Comparison of ENCODE assay signal across 1 cellular context in the genomic region with DNA sequence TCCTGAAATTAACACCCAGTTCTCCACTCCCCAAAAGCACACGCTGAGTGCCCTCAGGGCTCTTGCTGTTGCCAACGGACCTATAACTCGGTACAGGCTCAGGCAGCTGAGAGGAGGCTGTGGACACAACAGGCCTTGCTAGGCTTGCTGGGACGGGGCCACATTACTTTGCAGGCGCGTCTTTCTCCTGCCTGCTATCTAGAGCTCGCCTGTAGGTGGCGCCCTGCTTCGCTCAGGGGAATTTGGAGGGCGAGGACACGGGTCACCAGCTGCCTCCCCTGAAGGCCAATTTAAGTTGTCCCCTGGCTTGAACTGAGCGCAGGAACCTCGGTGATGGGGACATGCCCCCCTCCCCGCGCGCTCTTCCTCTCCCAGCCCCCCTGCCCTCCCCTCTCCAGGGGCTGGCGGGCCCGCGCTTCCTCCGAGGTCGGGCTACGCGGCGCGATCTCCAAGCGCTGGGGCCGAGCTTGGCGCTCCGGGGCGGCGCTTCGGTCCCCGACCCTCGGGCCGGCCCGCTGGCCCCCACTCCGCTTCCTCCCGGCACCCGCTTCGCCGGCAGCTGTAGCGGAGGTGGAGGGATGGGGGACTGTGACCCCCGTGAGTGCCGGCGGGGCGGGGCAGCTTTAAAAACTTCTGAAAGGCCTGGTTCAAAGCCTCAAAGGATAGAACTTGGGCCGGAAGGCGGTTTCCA.
TF ChIP-seq lines count a peak whose summit lies in the region.

No MANE protein-coding gene starts in this region.

TF ChIP-seq in HepG2, 621 proteins besides CTCF, POLR2A, EP300 and RAD21 (continued from another document and continues in another):
- TF ChIP-seq, protein P1, sequence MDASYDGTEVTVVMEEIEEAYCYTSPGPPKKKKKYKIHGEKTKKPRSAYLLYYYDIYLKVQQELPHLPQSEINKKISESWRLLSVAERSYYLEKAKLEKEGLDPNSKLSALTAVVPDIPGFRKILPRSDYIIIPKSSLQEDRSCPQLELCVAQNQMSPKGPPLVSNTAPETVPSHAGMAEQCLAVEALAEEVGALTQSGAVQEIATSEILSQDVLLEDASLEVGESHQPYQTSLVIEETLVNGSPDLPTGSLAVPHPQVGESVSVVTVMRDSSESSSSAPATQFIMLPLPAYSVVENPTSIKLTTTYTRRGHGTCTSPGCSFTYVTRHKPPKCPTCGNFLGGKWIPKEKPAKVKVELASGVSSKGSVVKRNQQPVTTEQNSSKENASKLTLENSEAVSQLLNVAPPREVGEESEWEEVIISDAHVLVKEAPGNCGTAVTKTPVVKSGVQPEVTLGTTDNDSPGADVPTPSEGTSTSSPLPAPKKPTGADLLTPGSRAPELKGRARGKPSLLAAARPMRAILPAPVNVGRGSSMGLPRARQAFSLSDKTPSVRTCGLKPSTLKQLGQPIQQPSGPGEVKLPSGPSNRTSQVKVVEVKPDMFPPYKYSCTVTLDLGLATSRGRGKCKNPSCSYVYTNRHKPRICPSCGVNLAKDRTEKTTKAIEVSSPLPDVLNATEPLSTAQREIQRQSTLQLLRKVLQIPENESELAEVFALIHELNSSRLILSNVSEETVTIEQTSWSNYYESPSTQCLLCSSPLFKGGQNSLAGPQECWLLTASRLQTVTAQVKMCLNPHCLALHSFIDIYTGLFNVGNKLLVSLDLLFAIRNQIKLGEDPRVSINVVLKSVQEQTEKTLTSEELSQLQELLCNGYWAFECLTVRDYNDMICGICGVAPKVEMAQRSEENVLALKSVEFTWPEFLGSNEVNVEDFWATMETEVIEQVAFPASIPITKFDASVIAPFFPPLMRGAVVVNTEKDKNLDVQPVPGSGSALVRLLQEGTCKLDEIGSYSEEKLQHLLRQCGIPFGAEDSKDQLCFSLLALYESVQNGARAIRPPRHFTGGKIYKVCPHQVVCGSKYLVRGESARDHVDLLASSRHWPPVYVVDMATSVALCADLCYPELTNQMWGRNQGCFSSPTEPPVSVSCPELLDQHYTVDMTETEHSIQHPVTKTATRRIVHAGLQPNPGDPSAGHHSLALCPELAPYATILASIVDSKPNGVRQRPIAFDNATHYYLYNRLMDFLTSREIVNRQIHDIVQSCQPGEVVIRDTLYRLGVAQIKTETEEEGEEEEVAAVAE (CRISPR knock-in tag; IDR thresholded peaks at IDR 0.05; ENCODE audit: borderline replicate concordance) = peak; percentile 13; the same call in 1 of the 2 replicates
- TF ChIP-seq ZNF331 (CRISPR knock-in tag; IDR thresholded peaks at IDR 0.05) (peak; percentile 65; the same call in 1 of the 2 replicates), SRF (IDR thresholded peaks at IDR 0.05; ENCODE audit: low read depth, low read length) (no peak), ZBTB7B (CRISPR knock-in tag; IDR thresholded peaks at IDR 0.05) (peak; percentile 30), YEATS4 (CRISPR knock-in tag; IDR thresholded peaks at IDR 0.05; ENCODE audit: borderline replicate concordance) (peak; percentile 62; the same call in 1 of the 2 replicates), FOSL2 (CRISPR knock-in tag; IDR thresholded peaks at IDR 0.05) (peak; percentile 55), ZFP82 (CRISPR knock-in tag; IDR thresholded peaks at IDR 0.05; ENCODE audit: borderline replicate concordance) (no peak), MEIS2 (CRISPR knock-in tag; IDR thresholded peaks at IDR 0.05) (peak; percentile 10; the same call in 1 of the 2 replicates), CENPX (CRISPR knock-in tag; IDR thresholded peaks at IDR 0.05) (no peak), ZZZ3 (CRISPR knock-in tag; IDR thresholded peaks at IDR 0.05; ENCODE audit: borderline replicate concordance) (peak; percentile 39; the same call in 1 of the 2 replicates), CBX5 (CRISPR knock-in tag; IDR thresholded peaks at IDR 0.05; ENCODE audit: borderline replicate concordance) (0 out of 2 replicates have a peak, but pooled peaks have one; percentile 41), CCAR2 (optimal IDR thresholded peaks at IDR 0.05; ENCODE audit: low read depth, low read length) (no peak), TAF1 (CRISPR knock-in tag; IDR thresholded peaks at IDR 0.05) (peak; percentile 20; the same call in 1 of the 2 replicates), MTF2 (CRISPR knock-in tag; IDR thresholded peaks at IDR 0.05; ENCODE audit: borderline replicate concordance) (0 out of 2 replicates have a peak, but pooled peaks have one; percentile 82), MEF2D (CRISPR knock-in tag; IDR thresholded peaks at IDR 0.05) (no peak), CBFB (CRISPR knock-in tag; IDR thresholded peaks at IDR 0.05) (no peak), ZNF772 (CRISPR knock-in tag; IDR thresholded peaks at IDR 0.05) (no peak), PCBP1 (IDR thresholded peaks at IDR 0.05; ENCODE audit: borderline replicate concordance, low read depth, low read length) (no peak), PPARG (CRISPR knock-in tag; conservative IDR thresholded peaks at IDR 0.05) (peak; percentile 47; the same call in 1 of the 2 replicates), GTF3A (CRISPR knock-in tag; conservative IDR thresholded peaks at IDR 0.05) (0 out of 2 replicates have a peak, but pooled peaks have one; percentile 74), STAG1 (CRISPR knock-in tag; IDR thresholded peaks at IDR 0.05) (peak; percentile 96), FOXK1 (CRISPR knock-in tag; IDR thresholded peaks at IDR 0.05; ENCODE audit: borderline replicate concordance, low read depth) (no peak)
- TF ChIP-seq, protein P2, sequence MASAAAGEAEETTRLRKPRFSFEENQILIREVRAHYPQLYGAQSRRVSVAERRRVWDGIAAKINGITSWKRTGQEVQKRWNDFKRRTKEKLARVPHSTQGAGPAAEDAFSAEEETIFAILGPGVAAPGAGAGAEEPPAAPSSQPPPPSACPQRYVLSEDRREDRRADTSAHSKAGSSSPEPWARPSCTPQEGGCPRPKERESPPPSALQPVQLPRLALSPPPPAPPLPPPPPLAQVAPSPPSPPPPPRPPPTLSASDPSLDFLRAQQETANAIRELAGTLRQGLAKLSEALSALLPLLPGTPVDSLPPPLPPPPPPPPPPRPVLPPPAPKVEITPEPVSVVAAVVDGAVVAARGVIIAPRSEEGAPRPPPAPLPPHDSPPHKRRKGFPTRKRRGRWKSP (CRISPR knock-in tag; IDR thresholded peaks at IDR 0.05) = peak; percentile 85
- TF ChIP-seq, protein P3, sequence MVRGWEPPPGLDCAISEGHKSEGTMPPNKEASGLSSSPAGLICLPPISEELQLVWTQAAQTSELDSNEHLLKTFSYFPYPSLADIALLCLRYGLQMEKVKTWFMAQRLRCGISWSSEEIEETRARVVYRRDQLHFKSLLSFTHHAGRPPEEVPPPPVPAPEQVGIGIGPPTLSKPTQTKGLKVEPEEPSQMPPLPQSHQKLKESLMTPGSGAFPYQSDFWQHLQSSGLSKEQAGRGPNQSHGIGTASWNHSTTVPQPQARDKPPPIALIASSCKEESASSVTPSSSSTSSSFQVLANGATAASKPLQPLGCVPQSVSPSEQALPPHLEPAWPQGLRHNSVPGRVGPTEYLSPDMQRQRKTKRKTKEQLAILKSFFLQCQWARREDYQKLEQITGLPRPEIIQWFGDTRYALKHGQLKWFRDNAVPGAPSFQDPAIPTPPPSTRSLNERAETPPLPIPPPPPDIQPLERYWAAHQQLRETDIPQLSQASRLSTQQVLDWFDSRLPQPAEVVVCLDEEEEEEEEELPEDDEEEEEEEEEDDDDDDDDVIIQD (CRISPR knock-in tag; IDR thresholded peaks at IDR 0.05; ENCODE audit: low read depth) = 0 out of 2 replicates have a peak, but pooled peaks have one; percentile 48
- TF ChIP-seq, protein P4, sequence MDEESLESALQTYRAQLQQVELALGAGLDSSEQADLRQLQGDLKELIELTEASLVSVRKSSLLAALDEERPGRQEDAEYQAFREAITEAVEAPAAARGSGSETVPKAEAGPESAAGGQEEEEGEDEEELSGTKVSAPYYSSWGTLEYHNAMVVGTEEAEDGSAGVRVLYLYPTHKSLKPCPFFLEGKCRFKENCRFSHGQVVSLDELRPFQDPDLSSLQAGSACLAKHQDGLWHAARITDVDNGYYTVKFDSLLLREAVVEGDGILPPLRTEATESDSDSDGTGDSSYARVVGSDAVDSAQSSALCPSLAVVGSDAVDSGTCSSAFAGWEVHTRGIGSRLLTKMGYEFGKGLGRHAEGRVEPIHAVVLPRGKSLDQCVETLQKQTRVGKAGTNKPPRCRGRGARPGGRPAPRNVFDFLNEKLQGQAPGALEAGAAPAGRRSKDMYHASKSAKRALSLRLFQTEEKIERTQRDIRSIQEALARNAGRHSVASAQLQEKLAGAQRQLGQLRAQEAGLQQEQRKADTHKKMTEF (CRISPR knock-in tag; IDR thresholded peaks at IDR 0.05) = peak; percentile 60; the same call in 1 of the 2 replicates
- TF ChIP-seq, protein P5, sequence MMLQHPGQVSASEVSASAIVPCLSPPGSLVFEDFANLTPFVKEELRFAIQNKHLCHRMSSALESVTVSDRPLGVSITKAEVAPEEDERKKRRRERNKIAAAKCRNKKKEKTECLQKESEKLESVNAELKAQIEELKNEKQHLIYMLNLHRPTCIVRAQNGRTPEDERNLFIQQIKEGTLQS (CRISPR knock-in tag; IDR thresholded peaks at IDR 0.05) = peak; percentile 61; the same call in 1 of the 2 replicates
- TF ChIP-seq, protein P6, sequence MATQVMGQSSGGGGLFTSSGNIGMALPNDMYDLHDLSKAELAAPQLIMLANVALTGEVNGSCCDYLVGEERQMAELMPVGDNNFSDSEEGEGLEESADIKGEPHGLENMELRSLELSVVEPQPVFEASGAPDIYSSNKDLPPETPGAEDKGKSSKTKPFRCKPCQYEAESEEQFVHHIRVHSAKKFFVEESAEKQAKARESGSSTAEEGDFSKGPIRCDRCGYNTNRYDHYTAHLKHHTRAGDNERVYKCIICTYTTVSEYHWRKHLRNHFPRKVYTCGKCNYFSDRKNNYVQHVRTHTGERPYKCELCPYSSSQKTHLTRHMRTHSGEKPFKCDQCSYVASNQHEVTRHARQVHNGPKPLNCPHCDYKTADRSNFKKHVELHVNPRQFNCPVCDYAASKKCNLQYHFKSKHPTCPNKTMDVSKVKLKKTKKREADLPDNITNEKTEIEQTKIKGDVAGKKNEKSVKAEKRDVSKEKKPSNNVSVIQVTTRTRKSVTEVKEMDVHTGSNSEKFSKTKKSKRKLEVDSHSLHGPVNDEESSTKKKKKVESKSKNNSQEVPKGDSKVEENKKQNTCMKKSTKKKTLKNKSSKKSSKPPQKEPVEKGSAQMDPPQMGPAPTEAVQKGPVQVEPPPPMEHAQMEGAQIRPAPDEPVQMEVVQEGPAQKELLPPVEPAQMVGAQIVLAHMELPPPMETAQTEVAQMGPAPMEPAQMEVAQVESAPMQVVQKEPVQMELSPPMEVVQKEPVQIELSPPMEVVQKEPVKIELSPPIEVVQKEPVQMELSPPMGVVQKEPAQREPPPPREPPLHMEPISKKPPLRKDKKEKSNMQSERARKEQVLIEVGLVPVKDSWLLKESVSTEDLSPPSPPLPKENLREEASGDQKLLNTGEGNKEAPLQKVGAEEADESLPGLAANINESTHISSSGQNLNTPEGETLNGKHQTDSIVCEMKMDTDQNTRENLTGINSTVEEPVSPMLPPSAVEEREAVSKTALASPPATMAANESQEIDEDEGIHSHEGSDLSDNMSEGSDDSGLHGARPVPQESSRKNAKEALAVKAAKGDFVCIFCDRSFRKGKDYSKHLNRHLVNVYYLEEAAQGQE (IDR thresholded peaks at IDR 0.05; ENCODE audit: borderline replicate concordance in 1 of 2, low read depth in 1 of 2, low read length in 2 of 2) = no peak
- TF ChIP-seq, protein P7, sequence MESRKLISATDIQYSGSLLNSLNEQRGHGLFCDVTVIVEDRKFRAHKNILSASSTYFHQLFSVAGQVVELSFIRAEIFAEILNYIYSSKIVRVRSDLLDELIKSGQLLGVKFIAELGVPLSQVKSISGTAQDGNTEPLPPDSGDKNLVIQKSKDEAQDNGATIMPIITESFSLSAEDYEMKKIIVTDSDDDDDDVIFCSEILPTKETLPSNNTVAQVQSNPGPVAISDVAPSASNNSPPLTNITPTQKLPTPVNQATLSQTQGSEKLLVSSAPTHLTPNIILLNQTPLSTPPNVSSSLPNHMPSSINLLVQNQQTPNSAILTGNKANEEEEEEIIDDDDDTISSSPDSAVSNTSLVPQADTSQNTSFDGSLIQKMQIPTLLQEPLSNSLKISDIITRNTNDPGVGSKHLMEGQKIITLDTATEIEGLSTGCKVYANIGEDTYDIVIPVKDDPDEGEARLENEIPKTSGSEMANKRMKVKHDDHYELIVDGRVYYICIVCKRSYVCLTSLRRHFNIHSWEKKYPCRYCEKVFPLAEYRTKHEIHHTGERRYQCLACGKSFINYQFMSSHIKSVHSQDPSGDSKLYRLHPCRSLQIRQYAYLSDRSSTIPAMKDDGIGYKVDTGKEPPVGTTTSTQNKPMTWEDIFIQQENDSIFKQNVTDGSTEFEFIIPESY (CRISPR knock-in tag; IDR thresholded peaks at IDR 0.05) = peak; percentile 41
- TF ChIP-seq, protein P8, sequence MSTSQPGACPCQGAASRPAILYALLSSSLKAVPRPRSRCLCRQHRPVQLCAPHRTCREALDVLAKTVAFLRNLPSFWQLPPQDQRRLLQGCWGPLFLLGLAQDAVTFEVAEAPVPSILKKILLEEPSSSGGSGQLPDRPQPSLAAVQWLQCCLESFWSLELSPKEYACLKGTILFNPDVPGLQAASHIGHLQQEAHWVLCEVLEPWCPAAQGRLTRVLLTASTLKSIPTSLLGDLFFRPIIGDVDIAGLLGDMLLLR (CRISPR knock-in tag; IDR thresholded peaks at IDR 0.05) = peak; percentile 21; the same call in 1 of the 2 replicates
- TF ChIP-seq, protein P9, sequence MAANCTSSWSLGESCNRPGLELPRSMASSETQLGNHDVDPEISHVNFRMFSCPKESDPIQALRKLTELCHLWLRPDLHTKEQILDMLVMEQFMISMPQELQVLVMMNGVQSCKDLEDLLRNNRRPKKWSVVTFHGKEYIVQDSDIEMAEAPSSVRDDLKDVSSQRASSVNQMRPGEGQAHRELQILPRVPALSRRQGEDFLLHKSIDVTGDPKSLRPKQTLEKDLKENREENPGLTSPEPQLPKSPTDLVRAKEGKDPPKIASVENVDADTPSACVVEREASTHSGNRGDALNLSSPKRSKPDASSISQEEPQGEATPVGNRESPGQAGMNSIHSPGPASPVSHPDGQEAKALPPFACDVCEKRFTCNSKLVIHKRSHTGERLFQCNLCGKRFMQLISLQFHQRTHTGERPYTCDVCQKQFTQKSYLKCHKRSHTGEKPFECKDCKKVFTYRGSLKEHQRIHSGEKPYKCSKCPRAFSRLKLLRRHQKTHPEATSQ (CRISPR knock-in tag; IDR thresholded peaks at IDR 0.05; ENCODE audit: borderline replicate concordance) = no peak; the same call in 1 of the 2 replicates
- TF ChIP-seq, protein P10, sequence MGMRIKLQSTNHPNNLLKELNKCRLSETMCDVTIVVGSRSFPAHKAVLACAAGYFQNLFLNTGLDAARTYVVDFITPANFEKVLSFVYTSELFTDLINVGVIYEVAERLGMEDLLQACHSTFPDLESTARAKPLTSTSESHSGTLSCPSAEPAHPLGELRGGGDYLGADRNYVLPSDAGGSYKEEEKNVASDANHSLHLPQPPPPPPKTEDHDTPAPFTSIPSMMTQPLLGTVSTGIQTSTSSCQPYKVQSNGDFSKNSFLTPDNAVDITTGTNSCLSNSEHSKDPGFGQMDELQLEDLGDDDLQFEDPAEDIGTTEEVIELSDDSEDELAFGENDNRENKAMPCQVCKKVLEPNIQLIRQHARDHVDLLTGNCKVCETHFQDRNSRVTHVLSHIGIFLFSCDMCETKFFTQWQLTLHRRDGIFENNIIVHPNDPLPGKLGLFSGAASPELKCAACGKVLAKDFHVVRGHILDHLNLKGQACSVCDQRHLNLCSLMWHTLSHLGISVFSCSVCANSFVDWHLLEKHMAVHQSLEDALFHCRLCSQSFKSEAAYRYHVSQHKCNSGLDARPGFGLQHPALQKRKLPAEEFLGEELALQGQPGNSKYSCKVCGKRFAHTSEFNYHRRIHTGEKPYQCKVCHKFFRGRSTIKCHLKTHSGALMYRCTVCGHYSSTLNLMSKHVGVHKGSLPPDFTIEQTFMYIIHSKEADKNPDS (CRISPR knock-in tag; IDR thresholded peaks at IDR 0.05) = no peak
